Comparison of ENCODE assay signal across 16 cellular contexts in the genomic region with DNA sequence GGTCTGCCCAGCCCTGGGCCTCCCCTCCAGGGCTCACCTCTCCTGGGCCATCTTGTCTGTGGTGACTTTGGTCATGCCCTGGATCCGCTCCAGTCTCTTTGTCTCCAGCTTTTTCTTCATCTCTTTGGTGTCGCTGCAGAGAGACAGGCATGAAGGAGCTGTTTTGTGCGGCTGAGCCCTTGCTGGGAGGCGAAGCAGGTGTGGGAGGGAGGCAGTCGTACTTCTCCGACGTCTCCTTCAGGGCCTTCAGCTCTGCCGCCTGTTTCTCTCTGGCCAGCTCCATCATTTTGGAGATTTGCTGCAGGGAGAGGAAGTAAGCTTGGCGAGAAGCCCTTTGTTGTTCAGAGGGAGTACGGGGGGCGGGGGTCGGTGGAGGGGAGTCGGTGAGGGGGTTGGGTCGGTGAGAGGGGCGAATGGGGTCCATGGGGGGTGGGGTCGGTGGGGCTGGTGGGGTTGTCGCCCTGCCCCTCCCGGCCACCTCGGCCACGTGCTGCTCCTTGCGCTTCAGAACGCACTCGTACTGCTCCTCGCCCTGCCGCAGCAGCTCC. TPM values are rescaled to one million over a fixed set of nuclear protein-coding genes. Genes with fewer than 3 reads are reported as not detected.
DNase-seq lines count a peak whose midpoint lies in the region; ATAC-seq and TF ChIP-seq lines count a peak whose summit lies in the region.
"Had no signal": no experiment of that assay in that cellular context is flagged by ENCODE, and none has a peak within 500 bp of the region (broad histone marks: within the 10 kb centered on the region; RNA-seq: fewer than 3 reads in every experiment).

No MANE protein-coding gene starts in this region.

- H3K4me3 ChIP-seq in iPS-11a (ENCODE audit: low read depth, low read length), result peak overlapping the region; percentile 30
- H3K4me3 ChIP-seq in rectal smooth muscle tissue (ENCODE audit: low read length), result peak overlapping the region; percentile 41

- no CpG with 5 or more reads among the region's 25 CpGs for WGBS in H9 (ENCODE audit: extremely low coverage, insufficient read length, low lambda C conversion rate)

- H2BK12ac ChIP-seq in H9 (ENCODE audit: insufficient read length, low read depth, low read length), result no peak overlapping the region

- no peak for ATAC-seq in stimulated activated naive B cell treated with anti-CD40 and anti-IgM and Interleukin-4, amounts not matched to agents 10 μg/mL and 1 μg/mL and 100 μg/mL, for 72 hours (replicated peaks)
- ATAC-seq: CD8-positive, alpha-beta T cell had no signal

- no peaks in the 10 kb centered on the region for H3K9me3 ChIP-seq in H9 (ENCODE audit: control insufficient read depth, low read depth, low read length)
- H3K9me3 ChIP-seq: neutrophil had no signal

- H3K23ac ChIP-seq in H9 (ENCODE audit: insufficient read length, low read depth, low read length), result no peak overlapping the region

- TF ChIP-seq CTCF in H9 (conservative IDR thresholded peaks at IDR 0.05) (no peak), brain (conservative IDR thresholded peaks at IDR 0.05) (no peak)

- no peak overlapping the region for H3T11ph ChIP-seq in H9 (ENCODE audit: low read length)

- no peak overlapping the region for H2BK120ac ChIP-seq in H9 (ENCODE audit: low read depth, low read length, poor library complexity, severe bottlenecking)

- H3K14ac ChIP-seq in H9 (ENCODE audit: insufficient read depth, low read length), result peak overlapping the region; percentile 89

- H3K4me1 Mint-ChIP-seq in H9 (peaks cover 13 to 31% of the 10 kb centered on the region in 2 experiments), brain (peaks cover 81% of the 10 kb centered on the region)
- H3K4me1 Mint-ChIP-seq in stimulated activated naive B cell treated with anti-CD40 and anti-IgM and Interleukin-4, amounts not matched to agents 10 μg/mL and 1 μg/mL and 100 μg/mL, for 72 hours, result peaks cover 4 to 6% of the 10 kb centered on the region in 2 donors
- H3K4me1 Mint-ChIP-seq: activated CD4-positive, alpha-beta T cell treated with anti-CD3 and anti-CD28 coated beads, Interleukin-2, amount 10 ng/mL, durations not matched to agents 7 days and 5 days had no signal

- H2BK5ac ChIP-seq in H9 (ENCODE audit: insufficient read length, low read length), result no peak overlapping the region

- no peak overlapping the region for H3K56ac ChIP-seq in H9 (ENCODE audit: insufficient read length, low read depth, low read length)

- H3K36me3 Mint-ChIP-seq in H9 (ENCODE audit: insufficient read depth in 1 of 3, low read depth in 3 of 3) (no peaks in the 10 kb centered on the region), brain (no peaks in the 10 kb centered on the region)
- peaks cover 14 to 44% of the 10 kb centered on the region in 2 donors for H3K36me3 Mint-ChIP-seq in stimulated activated naive B cell treated with anti-CD40 and anti-IgM and Interleukin-4, amounts not matched to agents 10 μg/mL and 1 μg/mL and 100 μg/mL, for 72 hours

- no peaks in the 10 kb centered on the region for H4K20me1 ChIP-seq in H9 (ENCODE audit: control insufficient read depth, insufficient read depth, insufficient read length)

- H2BK15ac ChIP-seq in H9 (ENCODE audit: low read depth, low read length), result no peak overlapping the region

- H3K4me1 ChIP-seq in H9 (ENCODE audit: insufficient read depth, low read length), result peaks cover 5% of the 10 kb centered on the region
- peaks cover 4% of the 10 kb centered on the region for H3K4me1 ChIP-seq in rectal smooth muscle tissue (ENCODE audit: control insufficient read depth, insufficient read depth, low read length)

- no peak overlapping the region for H2AK5ac ChIP-seq in H9 (ENCODE audit: insufficient read length, low read length)

- no peak overlapping the region for H4K91ac ChIP-seq in H9 (ENCODE audit: insufficient read length, low read depth, low read length)

- no peak overlapping the region for H2AFZ ChIP-seq in H9 (ENCODE audit: low read length)

- H3K4me2 ChIP-seq in H9 (ENCODE audit: insufficient read depth, insufficient read length, low read length), result peak overlapping the region; percentile 43

- H4K8ac ChIP-seq in H9 (replicated peaks; ENCODE audit: insufficient read length, low read depth, low read length), result no peak overlapping the region

- no peak for DNase-seq in H9
- no peak for DNase-seq in T-helper 9 cell
- no peak for DNase-seq in stimulated activated naive B cell treated with anti-CD40 and anti-IgM and Interleukin-4, amounts not matched to agents 10 μg/mL and 1 μg/mL and 100 μg/mL, for 72 hours
- DNase-seq in NOMO-1 treated with dmso at 0.1 percent for 144 hours (lab: John Stamatoyannopoulos, UW; ENCODE audit: unreplicated experiment), result no peak
- no peak for DNase-seq in D341Med (ENCODE audit: low spot score)
- DNase-seq: activated CD4-positive, alpha-beta T cell treated with anti-CD3 and anti-CD28 coated beads, Interleukin-2, amount 10 ng/mL, durations not matched to agents 7 days and 5 days; activated gamma-delta T cell; CD8-positive, alpha-beta T cell; NCI-H446 treated with DMSO at 0.1 percent for 48 hours had no signal

- H3K36me3 ChIP-seq in rectal smooth muscle tissue (ENCODE audit: control insufficient read depth, insufficient read depth, low read length), result no peaks in the 10 kb centered on the region

- no peak overlapping the region for H3K27ac ChIP-seq in H9 (ENCODE audit: insufficient read length, low read depth, low read length)
- H3K27ac ChIP-seq in rectal smooth muscle tissue (ENCODE audit: low read depth, low read length), result no peak overlapping the region
- H3K27ac ChIP-seq: neutrophil had no signal

- H3K27me3 Mint-ChIP-seq in H9 (ENCODE audit: low read depth) (peaks cover 83% of the 10 kb centered on the region), brain (peaks cover 13% of the 10 kb centered on the region)
- H3K27me3 Mint-ChIP-seq in stimulated activated naive B cell treated with anti-CD40 and anti-IgM and Interleukin-4, amounts not matched to agents 10 μg/mL and 1 μg/mL and 100 μg/mL, for 72 hours, result no peaks in the 10 kb centered on the region
- H3K27me3 Mint-ChIP-seq: activated CD4-positive, alpha-beta T cell treated with anti-CD3 and anti-CD28 coated beads, Interleukin-2, amount 10 ng/mL, durations not matched to agents 7 days and 5 days; dendritic cell treated with granulocyte-macrophage colony-stimulating factor and Interleukin-4, amounts not matched to agents 40 ng/mL and 50 ng/mL, for 4 days had no signal

- H3K79me2 ChIP-seq in H9 (ENCODE audit: insufficient read depth, low read length), result no peaks in the 10 kb centered on the region

- H4K5ac ChIP-seq in H9 (ENCODE audit: insufficient read length, low read depth, low read length), result no peak overlapping the region

- peak overlapping the region; percentile 43 to 68; a peak in 4 of 5 replicates for H3K4me3 Mint-ChIP-seq in H9
- peak overlapping the region in 4 of 5 experiments; percentile 31 to 73 (median 50) for H3K4me3 Mint-ChIP-seq in brain
- H3K4me3 Mint-ChIP-seq in stimulated activated naive B cell treated with anti-CD40 and anti-IgM and Interleukin-4, amounts not matched to agents 10 μg/mL and 1 μg/mL and 100 μg/mL, for 72 hours, result no peak overlapping the region
- H3K4me3 Mint-ChIP-seq: activated CD4-positive, alpha-beta T cell treated with anti-CD3 and anti-CD28 coated beads, Interleukin-2, amount 10 ng/mL, durations not matched to agents 7 days and 5 days; CD8-positive, alpha-beta T cell; dendritic cell treated with granulocyte-macrophage colony-stimulating factor and Interleukin-4, amounts not matched to agents 40 ng/mL and 50 ng/mL, for 4 days had no signal

- no peaks in the 10 kb centered on the region for H3K79me1 ChIP-seq in H9 (ENCODE audit: insufficient read depth, low read depth, low read length, poor library complexity, severe bottlenecking)

- H3K4ac ChIP-seq in H9 (ENCODE audit: low read depth, low read length), result no peak overlapping the region

- no peak overlapping the region for H2BK20ac ChIP-seq in H9 (ENCODE audit: low read depth, low read length, poor library complexity, severe bottlenecking)

- H3K18ac ChIP-seq in H9 (ENCODE audit: insufficient read length, low read depth, low read length), result peak overlapping the region; percentile 55

- H3K27ac Mint-ChIP-seq in H9, result no peak overlapping the region
- peak overlapping the region in 3 of 5 experiments; percentile 83 to 91 (median 88) for H3K27ac Mint-ChIP-seq in brain
- no peak overlapping the region for H3K27ac Mint-ChIP-seq in stimulated activated naive B cell treated with anti-CD40 and anti-IgM and Interleukin-4, amounts not matched to agents 10 μg/mL and 1 μg/mL and 100 μg/mL, for 72 hours
- H3K27ac Mint-ChIP-seq: activated CD4-positive, alpha-beta T cell treated with anti-CD3 and anti-CD28 coated beads, Interleukin-2, amount 10 ng/mL, durations not matched to agents 7 days and 5 days; CD8-positive, alpha-beta T cell had no signal

- no peak overlapping the region for H3K9ac ChIP-seq in H9 (ENCODE audit: extremely low read depth, insufficient read length, low read length)
- no peak overlapping the region for H3K9ac ChIP-seq in rectal smooth muscle tissue (ENCODE audit: low read length)

- no peaks in the 10 kb centered on the region for H3K9me3 Mint-ChIP-seq in H9
- peaks cover 0 to 2% (median 0%) of the 10 kb centered on the region in 5 experiments for H3K9me3 Mint-ChIP-seq in brain
- H3K9me3 Mint-ChIP-seq in stimulated activated naive B cell treated with anti-CD40 and anti-IgM and Interleukin-4, amounts not matched to agents 10 μg/mL and 1 μg/mL and 100 μg/mL, for 72 hours, result no peaks in the 10 kb centered on the region
- H3K9me3 Mint-ChIP-seq: activated CD4-positive, alpha-beta T cell treated with anti-CD3 and anti-CD28 coated beads, Interleukin-2, amount 10 ng/mL, durations not matched to agents 7 days and 5 days; CD8-positive, alpha-beta T cell; dendritic cell treated with granulocyte-macrophage colony-stimulating factor and Interleukin-4, amounts not matched to agents 40 ng/mL and 50 ng/mL, for 4 days had no signal

- H3K23me2 ChIP-seq in H9 (ENCODE audit: insufficient read length, low read depth, low read length, poor library complexity, severe bottlenecking), result peaks cover 8% of the 10 kb centered on the region

- H3K27me3 ChIP-seq in H9 (ENCODE audit: insufficient read depth, low read length) (peaks cover 13% of the 10 kb centered on the region; the same call in 1 of the 2 replicates), rectal smooth muscle tissue (ENCODE audit: control insufficient read depth, insufficient read depth, low read length) (no peaks in the 10 kb centered on the region)
- H3K27me3 ChIP-seq: neutrophil had no signal

RNA-seq across cellular contexts. Expression of a gene that starts 7.8 kb away (rescaled TPM):
- total RNA-seq in H9 (2021), result 0.26 and 0.46 TPM in 2 replicates
- polyA plus RNA-seq in brain (ENCODE audit: insufficient read depth, low read depth, low replicate concordance), result not detected
- total RNA-seq: CD8-positive, alpha-beta T cell had no signal
- polyA plus RNA-seq: thymus had no signal

RNA-seq across cellular contexts. Expression of a gene that starts 17.1 kb away (rescaled TPM):
- 5.7 and 7.4 TPM in 2 replicates for total RNA-seq in H9 (2021)
- 3.9 TPM for polyA plus RNA-seq in brain (ENCODE audit: insufficient read depth, low read depth, low replicate concordance)

RNA-seq across cellular contexts. Expression of a gene that starts 32.9 kb away (rescaled TPM):
- total RNA-seq in H9 (2021), result 23.1 and 25.4 TPM in 2 replicates
- polyA plus RNA-seq in brain (ENCODE audit: insufficient read depth, low read depth, low replicate concordance), result 9.5 TPM

RNA-seq across cellular contexts. Expression of a gene that starts 50.1 kb away (rescaled TPM):
- 0.48 and 0.50 TPM in 2 replicates for total RNA-seq in H9 (2021)
- 1.2 TPM for polyA plus RNA-seq in brain (ENCODE audit: insufficient read depth, low read depth, low replicate concordance)

RNA-seq across cellular contexts. Expression of a gene that starts 51.8 kb away (rescaled TPM):
- total RNA-seq in H9 (2021), result 7.0 and 7.4 TPM in 2 replicates
- polyA plus RNA-seq in brain (ENCODE audit: insufficient read depth, low read depth, low replicate concordance), result 8.8 TPM
- total RNA-seq: H4 had no signal

Comparison
In these comparisons a context has a peak if more than half of its experiments do, and no peak if none do; other contexts are left out.
1. H3K27ac Mint-ChIP-seq: peak in brain (3 of 5); none in H9 (0 of 3) and stimulated activated naive B cell treated with anti-CD40 and anti-IgM and Interleukin-4, amounts not matched to agents 10 μg/mL and 1 μg/mL and 100 μg/mL, for 72 hours (single experiment).
2. H3K4me3 Mint-ChIP-seq: peak in H9 (2 of 2) and brain (4 of 5); none in stimulated activated naive B cell treated with anti-CD40 and anti-IgM and Interleukin-4, amounts not matched to agents 10 μg/mL and 1 μg/mL and 100 μg/mL, for 72 hours (0 of 2).